ENCODE assay signal across 9 cellular contexts in genomic region chr6:29975561-29975907, GRCh38. TPM values are rescaled to one million over a fixed set of nuclear protein-coding genes. Genes with fewer than 3 reads are reported as not detected.
A peak's percentile ranks its signal among the peaks of the same experiment; 100 is the strongest.
DNase-seq lines count a peak whose midpoint lies in the region; ATAC-seq and TF ChIP-seq lines count a peak whose summit lies in the region.
"Had no signal": no experiment of that assay in that cellular context is flagged by ENCODE, and none has a peak within 500 bp of the region (broad histone marks: within the 10 kb centered on the region; RNA-seq: fewer than 3 reads in every experiment).

No MANE protein-coding gene starts in this region.

- WGBS in mammary epithelial cell (ENCODE audit: low coverage, missing lambda C conversion rate), result 71% methylated on average over 1 of the region's 25 CpGs
- WGBS in upper lobe of left lung, 2 donors, result 6 to 10% methylated on average over 24 to 25 of the region's 25 CpGs

- H3K9ac ChIP-seq in mammary epithelial cell (ENCODE audit: insufficient read depth, low read length), result no peak overlapping the region
- no peak overlapping the region for H3K9ac ChIP-seq in endocrine pancreas (ENCODE audit: control insufficient read depth, insufficient read depth, low read length)

- H3K79me2 ChIP-seq in mammary epithelial cell (ENCODE audit: insufficient read depth, low read length), result no peaks in the 10 kb centered on the region

- ATAC-seq in naive B cell (ENCODE audit: low read depth in 2 of 2) (peak; percentile 2 to 13), upper lobe of left lung (ENCODE audit: low FRiP score in 2 of 2) (no peak), HG02610 (IDR thresholded peaks at IDR 0.05; ENCODE audit: unreplicated experiment) (no peak), HG03196 (IDR thresholded peaks at IDR 0.05; ENCODE audit: unreplicated experiment) (no peak)

- H3K9me3 Mint-ChIP-seq in naive B cell, result peaks cover 0 to 3% (median 0%) of the 10 kb centered on the region in 7 donors
- H3K9me3 Mint-ChIP-seq in activated naive CD4-positive, alpha-beta T cell treated with anti-CD3 and anti-CD28 coated beads, Interleukin-2, amount 10 ng/mL, durations not matched to agents 7 days and 5 days, result no peaks in the 10 kb centered on the region

- H3K36me3 ChIP-seq in breast epithelium, result no peaks in the 10 kb centered on the region
- H3K36me3 ChIP-seq in mammary epithelial cell (ENCODE audit: insufficient read depth, low read length), result no peaks in the 10 kb centered on the region
- H3K36me3 ChIP-seq in endocrine pancreas (ENCODE audit: control insufficient read depth, insufficient read depth, low read length), result no peaks in the 10 kb centered on the region
- no peaks in the 10 kb centered on the region for H3K36me3 ChIP-seq in upper lobe of left lung

- H4K20me1 ChIP-seq in mammary epithelial cell (ENCODE audit: insufficient read depth, low read length), result no peaks in the 10 kb centered on the region

- DNase-seq in breast epithelium (ENCODE audit: low spot score in 2 of 2), result no peak
- no peak for DNase-seq in mammary epithelial cell
- DNase-seq in naive B cell, result no peak
- peak in 1 of 2 donors; percentile 78 for DNase-seq in upper lobe of left lung
- no peak for DNase-seq in activated naive CD4-positive, alpha-beta T cell treated with anti-CD3 and anti-CD28 coated beads, Interleukin-2, amount 10 ng/mL, durations not matched to agents 7 days and 5 days
- DNase-seq: occipital lobe had no signal

- no peaks in the 10 kb centered on the region for H3K36me3 Mint-ChIP-seq in naive B cell
- H3K36me3 Mint-ChIP-seq in activated naive CD4-positive, alpha-beta T cell treated with anti-CD3 and anti-CD28 coated beads, Interleukin-2, amount 10 ng/mL, durations not matched to agents 7 days and 5 days, result peaks cover 2% of the 10 kb centered on the region

- peak overlapping the region; percentile 71 to 96 (median 94) for H3K4me3 Mint-ChIP-seq in naive B cell
- H3K4me3 Mint-ChIP-seq in activated naive CD4-positive, alpha-beta T cell treated with anti-CD3 and anti-CD28 coated beads, Interleukin-2, amount 10 ng/mL, durations not matched to agents 7 days and 5 days, result no peak overlapping the region

- no peak overlapping the region for H3K27ac Mint-ChIP-seq in naive B cell
- H3K27ac Mint-ChIP-seq in activated naive CD4-positive, alpha-beta T cell treated with anti-CD3 and anti-CD28 coated beads, Interleukin-2, amount 10 ng/mL, durations not matched to agents 7 days and 5 days, result no peak overlapping the region

- CTCF ChIA-PET in mammary epithelial cell (lab: Charles Lee; ENCODE audit: low non-redundant PET), result no interaction called here
- CTCF ChIA-PET in activated naive CD4-positive, alpha-beta T cell treated with anti-CD3 and anti-CD28 coated beads, Interleukin-2, amount 10 ng/mL, durations not matched to agents 7 days and 5 days (lab: Charles Lee), result interaction anchor here (0.9 to 1.3 kb wide), 5 partner anchors 8 to 127 kb away, joined by 3 to 4 read pairs (median 3); no protein-coding TSS in a partner anchor

- no peak overlapping the region for H3K4me2 ChIP-seq in mammary epithelial cell (ENCODE audit: insufficient read depth, low read depth, low read length)

- H3K27ac ChIP-seq in breast epithelium (no peak overlapping the region), mammary epithelial cell (ENCODE audit: insufficient read depth, low read depth, low read length) (no peak overlapping the region), upper lobe of left lung (peak overlapping the region in 2 of 4 donors; percentile 22 to 71)

- H3K4me3 ChIP-seq in breast epithelium (peak overlapping the region; percentile 50 to 66 (median 57)), mammary epithelial cell (replicated peaks in 1 of 3; ENCODE audit: insufficient read depth in 1 of 3, low read depth in 2 of 3, low read length in 3 of 3) (no peak overlapping the region), endocrine pancreas (ENCODE audit: control insufficient read depth, insufficient read depth, low read length) (peak overlapping the region; percentile 72), upper lobe of left lung (peak overlapping the region; percentile 10 to 59 (median 51))

- intact Hi-C loops in breast epithelium (cut with DNase I; ENCODE audit: low total_unique reads) (no loop called here), mammary epithelial cell (cut with micrococcal nuclease) (no loop called here)

- TF ChIP-seq CTCF in breast epithelium (IDR thresholded peaks at IDR 0.05) (no peak), mammary epithelial cell (conservative IDR thresholded peaks at IDR 0.05 in 1 of 2, IDR thresholded peaks at IDR 0.05 in 1 of 2; ENCODE audit: extremely low read depth in 1 of 2, insufficient read depth in 1 of 2, low read depth in 1 of 2, low read length in 2 of 2) (no peak), upper lobe of left lung (IDR thresholded peaks at IDR 0.05) (no peak)

- peaks cover 59 to 62% (median 60%) of the 10 kb centered on the region in 3 donors for H3K27me3 Mint-ChIP-seq in naive B cell
- H3K27me3 Mint-ChIP-seq in activated naive CD4-positive, alpha-beta T cell treated with anti-CD3 and anti-CD28 coated beads, Interleukin-2, amount 10 ng/mL, durations not matched to agents 7 days and 5 days, result peaks cover 76% of the 10 kb centered on the region

- dilution Hi-C loops in mammary epithelial cell (cut with HindIII; ENCODE audit: low sequenced_read_pairs), result no loop called here

- no peak for TF ChIP-seq EP300 in upper lobe of left lung (IDR thresholded peaks at IDR 0.05)

- no peak overlapping the region for H2AFZ ChIP-seq in mammary epithelial cell (ENCODE audit: low read depth, low read length)

- H3K27me3 ChIP-seq in breast epithelium, result no peaks in the 10 kb centered on the region
- peaks cover 3% of the 10 kb centered on the region for H3K27me3 ChIP-seq in mammary epithelial cell (ENCODE audit: insufficient read depth, low read length)
- no peaks in the 10 kb centered on the region for H3K27me3 ChIP-seq in endocrine pancreas (ENCODE audit: control insufficient read depth, insufficient read depth, low read length)
- no peaks in the 10 kb centered on the region for H3K27me3 ChIP-seq in upper lobe of left lung

- no peaks in the 10 kb centered on the region for H3K9me3 ChIP-seq in breast epithelium
- H3K9me3 ChIP-seq in mammary epithelial cell (replicated peaks; ENCODE audit: insufficient read depth, low read length), result no peaks in the 10 kb centered on the region
- no peaks in the 10 kb centered on the region for H3K9me3 ChIP-seq in endocrine pancreas (ENCODE audit: control insufficient read depth, low read length)
- no peaks in the 10 kb centered on the region for H3K9me3 ChIP-seq in upper lobe of left lung

- BruUV-seq in mammary epithelial cell (replicated peaks; lab: Mats Ljungman, UMichigan), result no TSS peak

- in situ Hi-C loops in mammary epithelial cell (cut with MboI; ENCODE audit: low sequenced_read_pairs in 2 of 2), result no loop called here

- TF ChIP-seq POLR2A in breast epithelium (IDR thresholded peaks at IDR 0.05) (no peak), upper lobe of left lung (IDR thresholded peaks at IDR 0.05) (no peak)

- H3K4me1 Mint-ChIP-seq in naive B cell, result peaks cover 30 to 37% (median 34%) of the 10 kb centered on the region in 3 donors
- H3K4me1 Mint-ChIP-seq in activated naive CD4-positive, alpha-beta T cell treated with anti-CD3 and anti-CD28 coated beads, Interleukin-2, amount 10 ng/mL, durations not matched to agents 7 days and 5 days, result peaks cover 52% of the 10 kb centered on the region

- H3K4me1 ChIP-seq in breast epithelium (no peaks in the 10 kb centered on the region), mammary epithelial cell (ENCODE audit: insufficient read depth, low read length) (peaks cover 4% of the 10 kb centered on the region), endocrine pancreas (ENCODE audit: control insufficient read depth, insufficient read depth, low read length) (peaks cover 6% of the 10 kb centered on the region), upper lobe of left lung (peaks cover 14 to 32% (median 18%) of the 10 kb centered on the region in 4 donors)

RNA-seq across cellular contexts. Expression of gene HLA-A, which starts 33.2 kb away (rescaled TPM):
- total RNA-seq in breast epithelium (100 to 1,000 TPM; 327 to 617 (median 473) TPM), mammary epithelial cell (100 to 1,000 TPM; 217 to 345 TPM), upper lobe of left lung (1,000 to 10,000 TPM in 3 of 6 donors, 100 to 1,000 TPM in 3; 497 to 1,319 (median 949) TPM)
- polyA plus RNA-seq in mammary epithelial cell (291 TPM), naive B cell (ENCODE audit: low read depth in 6 of 6) (1,000 to 10,000 TPM; 1,115 to 2,161 (median 1,804) TPM)
- 188 TPM for polyA minus RNA-seq in mammary epithelial cell

Comparison
In these comparisons a context has a peak if more than half of its experiments do, and no peak if none do; other contexts are left out.
1. H3K4me3 ChIP-seq: peak in breast epithelium (3 of 3), endocrine pancreas (single experiment) and upper lobe of left lung (4 of 4); none in mammary epithelial cell (0 of 3).
2. ATAC-seq: peak in naive B cell (2 of 2); none in upper lobe of left lung (0 of 2), HG02610 (single experiment) and HG03196 (single experiment).